Comparison of ENCODE assay signal across 23 cellular contexts in genomic region chr5:108078345-108078744, GRCh38.
"Had no signal": no experiment of that assay in that cellular context is flagged by ENCODE, and none has a peak within 500 bp of the region (broad histone marks: within the 10 kb centered on the region; RNA-seq: fewer than 3 reads in every experiment).

No MANE protein-coding gene starts in this region.

- H3K27ac Mint-ChIP-seq: activated CD4-positive, alpha-beta memory T cell treated with anti-CD3 and anti-CD28 coated beads for 36 hours; activated CD4-positive, alpha-beta T cell treated with anti-CD3 and anti-CD28 coated beads, Interleukin-2, amount 10 ng/mL, durations not matched to agents 7 days and 5 days; activated naive CD4-positive, alpha-beta T cell treated with anti-CD3 and anti-CD28 coated beads for 36 hours; activated naive CD8-positive, alpha-beta T cell; activated T-helper 17 cell treated with anti-CD3 and anti-CD28 coated beads, Interleukin-2, amount 50 U/mL, for 72 hours; brain; T-helper 17 cell had no signal

- H3K4me1 Mint-ChIP-seq: activated CD4-positive, alpha-beta T cell treated with anti-CD3 and anti-CD28 coated beads, Interleukin-2, amount 10 ng/mL, durations not matched to agents 7 days and 5 days; activated T-helper 17 cell treated with anti-CD3 and anti-CD28 coated beads, Interleukin-2, amount 50 U/mL, for 72 hours; brain; central memory CD8-positive, alpha-beta T cell; T-helper 17 cell had no signal

- ATAC-seq: activated T-helper 17 cell treated with anti-CD3 and anti-CD28 coated beads, Interleukin-2, amount 50 U/mL, for 72 hours; T-helper 17 cell had no signal

- H3K4me3 Mint-ChIP-seq: activated CD4-positive, alpha-beta memory T cell treated with anti-CD3 and anti-CD28 coated beads for 36 hours; activated CD4-positive, alpha-beta T cell treated with anti-CD3 and anti-CD28 coated beads, Interleukin-2, amount 10 ng/mL, durations not matched to agents 7 days and 5 days; activated naive CD4-positive, alpha-beta T cell treated with anti-CD3 and anti-CD28 coated beads for 36 hours; activated naive CD8-positive, alpha-beta T cell; activated T-helper 17 cell treated with anti-CD3 and anti-CD28 coated beads, Interleukin-2, amount 50 U/mL, for 72 hours; brain; central memory CD8-positive, alpha-beta T cell; T-helper 17 cell had no signal

- DNase-seq: activated CD4-positive, alpha-beta memory T cell treated with anti-CD3 and anti-CD28 coated beads for 36 hours; activated CD4-positive, alpha-beta T cell treated with anti-CD3 and anti-CD28 coated beads, Interleukin-2, amount 10 ng/mL, durations not matched to agents 7 days and 5 days; activated CD4-positive, CD25-positive, alpha-beta regulatory T cell; activated CD8-positive, alpha-beta memory T cell treated with anti-CD3 and anti-CD28 coated beads for 24 hours; activated gamma-delta T cell; activated naive CD4-positive, alpha-beta T cell treated with anti-CD3 and anti-CD28 coated beads for 36 hours; activated T-cell treated with anti-CD3 and anti-CD28 coated beads for 4 hours; activated T-cell treated with anti-CD3 and anti-CD28 coated beads, Interleukin-2, amount 50 U/mL, for 48 hours; amygdala; NCI-H1105 treated with DMSO at 0.1 percent for 48 hours; NCI-H1436 treated with DMSO at 0.1 percent for 48 hours; NCI-H187 treated with DMSO at 0.1 percent for 48 hours; NCI-H2171; NCI-H2227 treated with DMSO at 0.1 percent for 48 hours; NCI-H526 treated with DMSO at 0.1 percent for 48 hours; NCI-H82; SIG-M5; T-helper 17 cell; T-helper 9 cell had no signal

- H3K27me3 Mint-ChIP-seq: activated CD4-positive, alpha-beta memory T cell treated with anti-CD3 and anti-CD28 coated beads for 36 hours; activated CD4-positive, alpha-beta T cell treated with anti-CD3 and anti-CD28 coated beads, Interleukin-2, amount 10 ng/mL, durations not matched to agents 7 days and 5 days; activated naive CD8-positive, alpha-beta T cell; activated T-helper 17 cell treated with anti-CD3 and anti-CD28 coated beads, Interleukin-2, amount 50 U/mL, for 72 hours; brain; central memory CD8-positive, alpha-beta T cell; T-helper 17 cell had no signal
